In the genomic region with DNA sequence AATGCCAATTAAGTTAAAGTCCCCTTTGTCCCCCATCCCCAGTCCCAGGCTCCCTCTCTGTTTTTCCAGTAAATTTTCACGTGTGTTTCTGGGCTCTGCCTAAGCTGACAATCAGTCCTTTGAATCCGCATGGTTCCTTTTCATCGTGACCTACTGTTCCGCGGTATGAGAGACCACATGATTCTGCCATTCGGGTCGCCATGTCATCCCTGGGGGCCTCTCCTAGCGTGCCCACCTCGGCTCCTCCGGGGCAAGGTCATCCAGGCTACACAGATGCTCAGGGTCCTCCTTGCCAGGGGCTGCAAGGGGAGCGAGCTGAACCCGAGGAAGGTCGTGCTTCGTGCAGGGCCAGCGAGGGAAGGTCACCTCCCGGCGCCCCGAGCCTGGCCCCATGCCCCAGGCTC, we compare ENCODE assay signal across 8 cellular contexts.
DNase-seq lines count a peak whose midpoint lies in the region; ATAC-seq, FAIRE-seq and TF ChIP-seq lines count a peak whose summit lies in the region.

No MANE protein-coding gene starts in this region.

- no peak for FAIRE-seq in H1 (lab: Jason Lieb, UNC)

- H2BK15ac ChIP-seq in H9 (ENCODE audit: low read depth, low read length) (no peak overlapping the region), H1 (ENCODE audit: low read length) (0 out of 2 replicates have a peak overlapping the region, but pooled peaks have one; percentile 20)

- H2BK20ac ChIP-seq in H9 (ENCODE audit: low read depth, low read length, poor library complexity, severe bottlenecking) (no peak overlapping the region), H1 (ENCODE audit: low read length) (no peak overlapping the region)

- H4K5ac ChIP-seq in H9 (ENCODE audit: insufficient read length, low read depth, low read length) (no peak overlapping the region), H1 (ENCODE audit: insufficient read length, low read depth, low read length) (peak overlapping the region; percentile 96)

- peak; percentile 5 to 8 for ATAC-seq in naive B cell (ENCODE audit: low read depth in 2 of 2)

- no peak for TF ChIP-seq RAD21 in H1 (IDR thresholded peaks at IDR 0.05 in 1 of 2, conservative IDR thresholded peaks at IDR 0.05 in 1 of 2; ENCODE audit: low read depth in 2 of 2, low read length in 2 of 2)

- TF ChIP-seq EP300 in H1 (IDR thresholded peaks at IDR 0.05; ENCODE audit: borderline replicate concordance in 1 of 2, low read depth in 2 of 2, low read length in 2 of 2): no peak

- no peak overlapping the region for H3K23ac ChIP-seq in H9 (ENCODE audit: insufficient read length, low read depth, low read length)
- H3K23ac ChIP-seq in H1 (ENCODE audit: insufficient read length): no peak overlapping the region

- POLR2A ChIA-PET in H1 (lab: Charles Lee; ENCODE audit: partially characterized antibody): interaction anchor here (0.7 to 1.8 kb wide), 4 partner anchors 9 to 144 kb away, joined by 3 to 5 read pairs (median 4); no protein-coding TSS in a partner anchor

- H2BK12ac ChIP-seq in H9 (ENCODE audit: insufficient read length, low read depth, low read length) (no peak overlapping the region), H1 (ENCODE audit: low read depth, low read length) (no peak overlapping the region)

- DNase-seq in NCI-H524 (lab: John Stamatoyannopoulos, UW) (peak; percentile 32 to 66), NCI-H524 treated with DMSO at 0.1 percent for 48 hours (lab: John Stamatoyannopoulos, UW) (no peak), H9 (no peak), RPMI7951 (ENCODE audit: low read depth) (peak; percentile 26), H1 (ENCODE audit: low read depth in 1 of 2, low spot score in 2 of 2) (no peak), naive B cell (no peak), NCI-H2029 treated with DMSO at 0.1 percent for 48 hours (lab: John Stamatoyannopoulos, UW) (no peak), activated gamma-delta T cell (lab: John Stamatoyannopoulos, UW) (no peak)

- H2BK120ac ChIP-seq in H9 (ENCODE audit: low read depth, low read length, poor library complexity, severe bottlenecking): no peak overlapping the region
- H2BK120ac ChIP-seq in H1 (replicated peaks; ENCODE audit: low read depth, low read length): no peak overlapping the region

- no peaks in the 10 kb centered on the region for H3K79me1 ChIP-seq in H9 (ENCODE audit: insufficient read depth, low read depth, low read length, poor library complexity, severe bottlenecking)
- H3K79me1 ChIP-seq in H1 (ENCODE audit: low read depth, low read length): no peaks in the 10 kb centered on the region

- CTCF ChIA-PET in H1 (lab: Charles Lee; ENCODE audit: partially characterized antibody): interaction anchor here (1.1 kb wide), 1 partner anchor 14 kb away, joined by 3 read pairs; no protein-coding TSS in a partner anchor

- no peaks in the 10 kb centered on the region for H4K20me1 ChIP-seq in H9 (ENCODE audit: control insufficient read depth, insufficient read depth, insufficient read length)
- no peaks in the 10 kb centered on the region for H4K20me1 ChIP-seq in H1 (replicated peaks in 1 of 2; ENCODE audit: control insufficient read depth in 1 of 2, insufficient read depth in 2 of 2, low read length in 2 of 2)

- H3K4ac ChIP-seq in H9 (ENCODE audit: low read depth, low read length): no peak overlapping the region
- peak overlapping the region; percentile 12 for H3K4ac ChIP-seq in H1 (replicated peaks; ENCODE audit: insufficient read length, low read depth, low read length)

- TF ChIP-seq CTCF in H9 (conservative IDR thresholded peaks at IDR 0.05) (no peak), H1 (IDR thresholded peaks at IDR 0.05; ENCODE audit: control extremely low read depth in 1 of 3, insufficient read depth in 1 of 3, low read depth in 1 of 3, low read length in 3 of 3) (no peak)

- peaks cover 42% of the 10 kb centered on the region for H3K27me3 Mint-ChIP-seq in H9 (ENCODE audit: low read depth)
- no peaks in the 10 kb centered on the region for H3K27me3 Mint-ChIP-seq in naive B cell

- H3K4me1 Mint-ChIP-seq in H9: peaks cover 2 to 10% of the 10 kb centered on the region in 2 experiments; a peak in 1 of 4 replicates
- H3K4me1 Mint-ChIP-seq in naive B cell: peaks cover 28 to 34% (median 29%) of the 10 kb centered on the region in 3 donors

- peak overlapping the region; percentile 73 to 97 (median 87) for H3K4me3 ChIP-seq in H1 (ENCODE audit: extremely low read depth in 1 of 4, insufficient read depth in 2 of 4, low read depth in 3 of 4, low read length in 4 of 4)

- H3K14ac ChIP-seq in H9 (ENCODE audit: insufficient read depth, low read length) (peak overlapping the region; percentile 77), H1 (ENCODE audit: insufficient read length) (no peak overlapping the region)

- no peaks in the 10 kb centered on the region; a peak in 2 of 5 replicates for H3K9me3 Mint-ChIP-seq in H9
- no peaks in the 10 kb centered on the region for H3K9me3 Mint-ChIP-seq in naive B cell

- no CpG with 5 or more reads among the region's 18 CpGs for WGBS in H9 (ENCODE audit: extremely low coverage, insufficient read length, low lambda C conversion rate)
- WGBS in H1 (ENCODE audit: extremely low coverage in 1 of 2, insufficient coverage in 1 of 2, insufficient read length in 1 of 2, insufficient replicate concordance in 2 of 2, low coverage in 1 of 2, low lambda C conversion rate in 2 of 2, missing lambda C conversion rate in 1 of 2), 2 experiments: 0% methylated on average over 11 of the region's 18 CpGs; no CpG with 5 or more reads in 1 of the 2 experiments

- H3K23me2 ChIP-seq in H9 (ENCODE audit: insufficient read length, low read depth, low read length, poor library complexity, severe bottlenecking) (peaks cover 7% of the 10 kb centered on the region), H1 (ENCODE audit: low read depth, low read length) (peaks cover 9% of the 10 kb centered on the region; the same call in 1 of the 2 replicates)

- H3K56ac ChIP-seq in H9 (ENCODE audit: insufficient read length, low read depth, low read length) (no peak overlapping the region), H1 (replicated peaks; ENCODE audit: insufficient read length, low read depth, low read length) (peak overlapping the region; percentile 42)

- no peak for TF ChIP-seq POLR2A in H1 (IDR thresholded peaks at IDR 0.05; ENCODE audit: control extremely low read depth in 1 of 2, low read depth in 2 of 2, low read length in 2 of 2)

- H3K36me3 ChIP-seq in H1 (ENCODE audit: control insufficient read depth in 2 of 4, insufficient read depth in 4 of 4, low read length in 3 of 4): no peaks in the 10 kb centered on the region; a peak in 1 of 8 replicates

- H3K36me3 Mint-ChIP-seq in H9 (ENCODE audit: insufficient read depth in 1 of 3, low read depth in 3 of 3) (peaks cover 0 to 2% (median 0%) of the 10 kb centered on the region in 3 experiments; a peak in 2 of 7 replicates), naive B cell (no peaks in the 10 kb centered on the region)

- H3K4me3 Mint-ChIP-seq in H9 (peak overlapping the region; percentile 81 to 92), naive B cell (peak overlapping the region; percentile 71 to 97 (median 88))

- H3K4me1 ChIP-seq in H9 (ENCODE audit: insufficient read depth, low read length) (0 out of 2 replicates have a peak, but pooled peaks cover 2% of the 10 kb centered on the region), H1 (replicated peaks in 1 of 4; ENCODE audit: control insufficient read depth in 3 of 4, insufficient read depth in 4 of 4, low read length in 3 of 4) (no peaks in the 10 kb centered on the region)

- no peak overlapping the region for H3T11ph ChIP-seq in H9 (ENCODE audit: low read length)

- H3K18ac ChIP-seq in H9 (ENCODE audit: insufficient read length, low read depth, low read length) (peak overlapping the region; percentile 65), H1 (ENCODE audit: extremely low read depth, low read length) (peak overlapping the region; percentile 33)

- no peak overlapping the region for H2AK5ac ChIP-seq in H9 (ENCODE audit: insufficient read length, low read length)
- H2AK5ac ChIP-seq in H1 (ENCODE audit: low read depth, low read length): no peak overlapping the region

- peak overlapping the region; percentile 71 for H3K9ac ChIP-seq in H9 (ENCODE audit: extremely low read depth, insufficient read length, low read length)
- peak overlapping the region; percentile 36 to 70 (median 52); a peak in 4 of 7 replicates for H3K9ac ChIP-seq in H1 (replicated peaks in 1 of 4; ENCODE audit: extremely low read depth in 1 of 4, low read depth in 3 of 4, low read length in 3 of 4)

- H3K27ac Mint-ChIP-seq in H9 (peak overlapping the region in 2 of 3 experiments; percentile 74 to 90; a peak in 4 of 7 replicates), naive B cell (peak overlapping the region in 4 of 6 donors; percentile 32 to 93 (median 75))

- no peak overlapping the region for H2BK5ac ChIP-seq in H9 (ENCODE audit: insufficient read length, low read length)
- peak overlapping the region; percentile 82; the same call in 1 of the 2 replicates for H2BK5ac ChIP-seq in H1 (ENCODE audit: low read depth, low read length)

- H3K4me2 ChIP-seq in H9 (ENCODE audit: insufficient read depth, insufficient read length, low read length) (peak overlapping the region; percentile 84), H1 (ENCODE audit: insufficient read depth in 1 of 2, low read depth in 2 of 2, low read length in 2 of 2) (peak overlapping the region; percentile 80 to 86)

- H4K8ac ChIP-seq in H9 (replicated peaks; ENCODE audit: insufficient read length, low read depth, low read length) (no peak overlapping the region), H1 (ENCODE audit: extremely low read depth, insufficient read depth, low read length) (peak overlapping the region; percentile 80; the same call in 1 of the 2 replicates)

- H3K27ac ChIP-seq in H9 (ENCODE audit: insufficient read length, low read depth, low read length) (no peak overlapping the region), H1 (ENCODE audit: low read depth, low read length) (no peak overlapping the region)

- no peaks in the 10 kb centered on the region for H3K27me3 ChIP-seq in H9 (ENCODE audit: insufficient read depth, low read length)
- peaks cover 0 to 18% (median 6%) of the 10 kb centered on the region in 4 experiments; a peak in 5 of 7 replicates for H3K27me3 ChIP-seq in H1 (replicated peaks in 1 of 4; ENCODE audit: control insufficient read depth in 3 of 4, extremely low read depth in 1 of 4, insufficient read depth in 3 of 4, low read length in 3 of 4)

- no peak overlapping the region for H2AFZ ChIP-seq in H9 (ENCODE audit: low read length)
- peak overlapping the region; percentile 37; the same call in 1 of the 2 replicates for H2AFZ ChIP-seq in H1 (ENCODE audit: low read length)

- H3K79me2 ChIP-seq in H9 (ENCODE audit: insufficient read depth, low read length) (no peaks in the 10 kb centered on the region), H1 (ENCODE audit: control insufficient read depth in 1 of 2, insufficient read depth in 2 of 2, low read length in 2 of 2) (no peaks in the 10 kb centered on the region)

- H4K91ac ChIP-seq in H9 (ENCODE audit: insufficient read length, low read depth, low read length) (no peak overlapping the region), H1 (replicated peaks; ENCODE audit: insufficient read length, low read length) (peak overlapping the region; percentile 4)

- H3K9me3 ChIP-seq in H9 (ENCODE audit: control insufficient read depth, low read depth, low read length) (no peaks in the 10 kb centered on the region), H1 (ENCODE audit: insufficient read depth in 2 of 2, low read depth in 1 of 2, low read length in 1 of 2) (no peaks in the 10 kb centered on the region)

TF ChIP-seq in H1, 55 proteins besides CTCF, POLR2A, EP300 and RAD21 (continues in another document):
- no peak for TF ChIP-seq BCL11A (IDR thresholded peaks at IDR 0.05; ENCODE audit: low read depth in 2 of 2, low read length in 2 of 2)

Comparison
In these comparisons a context has a peak if more than half of its experiments do, and no peak if none do; other contexts are left out.
1. DNase-seq: peak in NCI-H524 (2 of 2) and RPMI7951 (single experiment); none in NCI-H524 treated with DMSO at 0.1 percent for 48 hours (single experiment), H9 (single experiment), H1 (0 of 2), naive B cell (single experiment), NCI-H2029 treated with DMSO at 0.1 percent for 48 hours (single experiment) and activated gamma-delta T cell (single experiment).